In genomic region chr2:175049671-175050070, GRCh38 we compare ENCODE assay signal across 25 cellular contexts.
"Had no signal": no experiment of that assay in that cellular context is flagged by ENCODE, and none has a peak within 500 bp of the region (broad histone marks: within the 10 kb centered on the region; RNA-seq: fewer than 3 reads in every experiment).

No MANE protein-coding gene starts in this region.

- H3K27ac ChIP-seq: colonic mucosa, sigmoid colon, testis had no signal

- H3K4me1 Mint-ChIP-seq: activated CD4-positive, alpha-beta memory T cell treated with anti-CD3 and anti-CD28 coated beads, Interleukin-2, amount 10 ng/mL, durations not matched to agents 7 days and 5 days; activated CD8-positive, alpha-beta memory T cell treated with anti-CD3 and anti-CD28 coated beads, Interleukin-2, amount 10 ng/mL, durations not matched to agents 7 days and 5 days; brain; mesothelial cell of epicardium; nephron had no signal

- ATAC-seq: activated CD8-positive, alpha-beta memory T cell treated with anti-CD3 and anti-CD28 coated beads, Interleukin-2, amount 10 ng/mL, durations not matched to agents 7 days and 5 days; esophagus mucosa; left lobe of liver; stimulated activated memory B cell treated with anti-CD40 and anti-IgM and Interleukin-4, amounts not matched to agents 10 μg/mL and 1 μg/mL and 100 μg/mL, for 72 hours had no signal

- H3K36me3 ChIP-seq: colonic mucosa, sigmoid colon had no signal

- H3K9me3 ChIP-seq: colonic mucosa, sigmoid colon, testis had no signal

- H3K4me1 ChIP-seq: colonic mucosa, sigmoid colon, testis had no signal

- DNase-seq: activated CD4-positive, alpha-beta memory T cell treated with anti-CD3 and anti-CD28 coated beads, Interleukin-2, amount 10 ng/mL, durations not matched to agents 7 days and 5 days; activated CD4-positive, alpha-beta T cell treated with anti-CD3 and anti-CD28 coated beads for 48 hours; activated CD4-positive, CD25-positive, alpha-beta regulatory T cell; activated CD8-positive, alpha-beta memory T cell treated with anti-CD3 and anti-CD28 coated beads, Interleukin-2, amount 10 ng/mL, durations not matched to agents 7 days and 5 days; activated naive CD4-positive, alpha-beta T cell treated with Interleukin-2 at 50 U/mL for 16 hours; activated naive CD8-positive, alpha-beta T cell treated with anti-CD3 and anti-CD28 coated beads, Interleukin-2, amount 10 ng/mL, durations not matched to agents 7 days and 5 days; amygdala; central memory CD4-positive, alpha-beta T cell; colonic mucosa; hippocampal formation; posterior cingulate gyrus; sigmoid colon; stimulated activated CD4-positive, alpha-beta T cell treated with anti-CD3 and anti-CD28 coated beads, Interleukin-4, amount 100 ng/mL, for 4 hours; T-helper 1 cell; T-helper 9 cell; testis had no signal

- FAIRE-seq: islet of Langerhans had no signal

- H3K27me3 ChIP-seq: colonic mucosa, sigmoid colon, testis had no signal

- H3K27me3 Mint-ChIP-seq: activated CD4-positive, alpha-beta memory T cell treated with anti-CD3 and anti-CD28 coated beads, Interleukin-2, amount 10 ng/mL, durations not matched to agents 7 days and 5 days; activated CD8-positive, alpha-beta memory T cell treated with anti-CD3 and anti-CD28 coated beads, Interleukin-2, amount 10 ng/mL, durations not matched to agents 7 days and 5 days; stimulated activated memory B cell treated with anti-CD40 and anti-IgM and Interleukin-4, amounts not matched to agents 10 μg/mL and 1 μg/mL and 100 μg/mL, for 72 hours; type B pancreatic cell had no signal

- H3K27ac Mint-ChIP-seq: activated CD4-positive, alpha-beta memory T cell treated with anti-CD3 and anti-CD28 coated beads, Interleukin-2, amount 10 ng/mL, durations not matched to agents 7 days and 5 days; activated CD8-positive, alpha-beta memory T cell treated with anti-CD3 and anti-CD28 coated beads, Interleukin-2, amount 10 ng/mL, durations not matched to agents 7 days and 5 days; activated naive CD8-positive, alpha-beta T cell treated with anti-CD3 and anti-CD28 coated beads, Interleukin-2, amount 10 ng/mL, durations not matched to agents 7 days and 5 days; activated T-helper 2 cell treated with anti-CD3 and anti-CD28 coated beads, Interferon-gamma antibody, Interleukin-2, Interleukin-4, amounts not matched to agents 10 μg/mL and 5 μg/mL and 100 μg/mL, durations not matched to agents 14 hours and 24 hours and 36 hours; brain; mesothelial cell of epicardium; nephron; stimulated activated memory B cell treated with anti-CD40 and anti-IgM and Interleukin-4, amounts not matched to agents 10 μg/mL and 1 μg/mL and 100 μg/mL, for 72 hours; type B pancreatic cell had no signal

- H3K9me3 Mint-ChIP-seq: activated CD4-positive, alpha-beta memory T cell treated with anti-CD3 and anti-CD28 coated beads, Interleukin-2, amount 10 ng/mL, durations not matched to agents 7 days and 5 days; activated naive CD8-positive, alpha-beta T cell treated with anti-CD3 and anti-CD28 coated beads, Interleukin-2, amount 10 ng/mL, durations not matched to agents 7 days and 5 days; activated T-helper 2 cell treated with anti-CD3 and anti-CD28 coated beads, Interferon-gamma antibody, Interleukin-2, Interleukin-4, amounts not matched to agents 10 μg/mL and 5 μg/mL and 100 μg/mL, durations not matched to agents 14 hours and 24 hours and 36 hours; stimulated activated memory B cell treated with anti-CD40 and anti-IgM and Interleukin-4, amounts not matched to agents 10 μg/mL and 1 μg/mL and 100 μg/mL, for 72 hours; type B pancreatic cell had no signal

- H3K4me3 Mint-ChIP-seq: activated CD4-positive, alpha-beta memory T cell treated with anti-CD3 and anti-CD28 coated beads, Interleukin-2, amount 10 ng/mL, durations not matched to agents 7 days and 5 days; activated CD8-positive, alpha-beta memory T cell treated with anti-CD3 and anti-CD28 coated beads, Interleukin-2, amount 10 ng/mL, durations not matched to agents 7 days and 5 days; activated naive CD8-positive, alpha-beta T cell treated with anti-CD3 and anti-CD28 coated beads, Interleukin-2, amount 10 ng/mL, durations not matched to agents 7 days and 5 days; brain; mesothelial cell of epicardium; nephron; stimulated activated memory B cell treated with anti-CD40 and anti-IgM and Interleukin-4, amounts not matched to agents 10 μg/mL and 1 μg/mL and 100 μg/mL, for 72 hours; type B pancreatic cell had no signal

- H3K36me3 Mint-ChIP-seq: activated CD8-positive, alpha-beta memory T cell treated with anti-CD3 and anti-CD28 coated beads, Interleukin-2, amount 10 ng/mL, durations not matched to agents 7 days and 5 days; activated naive CD8-positive, alpha-beta T cell treated with anti-CD3 and anti-CD28 coated beads, Interleukin-2, amount 10 ng/mL, durations not matched to agents 7 days and 5 days; mesothelial cell of epicardium had no signal

- H3K4me3 ChIP-seq: colonic mucosa, sigmoid colon, testis had no signal
